In genomic region chr22:44063462-44064371, GRCh38 we compare ENCODE assay signal across 2 cellular contexts.
TF ChIP-seq lines count a peak whose summit lies in the region.

No MANE protein-coding gene starts in this region.

TF ChIP-seq in GM23338, 12 proteins besides CTCF, POLR2A, EP300 and RAD21:
- TF ChIP-seq STAT1 (IDR thresholded peaks at IDR 0.05; ENCODE audit: unreplicated experiment) = no peak
- TF ChIP-seq ZNF114 (CRISPR knock-in tag; IDR thresholded peaks at IDR 0.05) = no peak
- no peak for TF ChIP-seq EZH2 (IDR thresholded peaks at IDR 0.05; ENCODE audit: low read depth, unreplicated experiment)
- no peak for TF ChIP-seq ZNF331 (CRISPR knock-in tag; IDR thresholded peaks at IDR 0.05; ENCODE audit: low read depth)
- no peak for TF ChIP-seq CREB1 (CRISPR knock-in tag; IDR thresholded peaks at IDR 0.05; ENCODE audit: low read depth)
- no peak for TF ChIP-seq EZH2phosphoT487 (IDR thresholded peaks at IDR 0.05; ENCODE audit: unreplicated experiment)
- TF ChIP-seq JUNB (IDR thresholded peaks at IDR 0.05; ENCODE audit: unreplicated experiment) = no peak
- no peak for TF ChIP-seq NANOG (IDR thresholded peaks at IDR 0.05; ENCODE audit: borderline replicate concordance)
- no peak for TF ChIP-seq ZNF462 (CRISPR knock-in tag; IDR thresholded peaks at IDR 0.05)
- no peak for TF ChIP-seq REST (IDR thresholded peaks at IDR 0.05; ENCODE audit: unreplicated experiment)

TF ChIP-seq in H1, 55 proteins besides CTCF, POLR2A, EP300 and RAD21:
- no peak for TF ChIP-seq YY1 (IDR thresholded peaks at IDR 0.05; ENCODE audit: low read depth, low read length)
- no peak for TF ChIP-seq BRCA1 (IDR thresholded peaks at IDR 0.05; ENCODE audit: low read depth, low read length)
- no peak for TF ChIP-seq RNF2 (IDR thresholded peaks at IDR 0.05; ENCODE audit: borderline replicate concordance, low read depth, low read length, missing control alignments, poor library complexity, severe bottlenecking)
- TF ChIP-seq TCF12 (IDR thresholded peaks at IDR 0.05; ENCODE audit: low read depth, low read length) = no peak
- TF ChIP-seq HDAC2 (IDR thresholded peaks at IDR 0.05; ENCODE audit: borderline replicate concordance in 1 of 2, low read depth in 2 of 2, low read length in 2 of 2) = no peak
- TF ChIP-seq CHD7 (IDR thresholded peaks at IDR 0.05; ENCODE audit: insufficient replicate concordance, low read length) = no peak
- TF ChIP-seq ATF3 (IDR thresholded peaks at IDR 0.05; ENCODE audit: insufficient read depth, low read depth, low read length) = no peak
- no peak for TF ChIP-seq KDM1A (IDR thresholded peaks at IDR 0.05; ENCODE audit: borderline replicate concordance, low read length)
- no peak for TF ChIP-seq CHD2 (IDR thresholded peaks at IDR 0.05; ENCODE audit: low read length)
TF ChIP-seq in H1: peak in this region for 0.
